Comparison of ENCODE assay signal across 2 cellular contexts in genomic region chr5:180500300-180500699, GRCh38.
TF ChIP-seq lines count a peak whose summit lies in the region.

No MANE protein-coding gene starts in this region.

TF ChIP-seq in HEK293T, 16 proteins besides CTCF, POLR2A, EP300 and RAD21:
- peak; percentile 55; the same call in 1 of the 2 replicates for TF ChIP-seq ZNF384 (IDR thresholded peaks at IDR 0.05)

TF ChIP-seq in HepG2, 621 proteins besides CTCF, POLR2A, EP300 and RAD21:
- TF ChIP-seq ZBTB33 (CRISPR knock-in tag; IDR thresholded peaks at IDR 0.05) (peak; percentile 60; the same call in 1 of the 2 replicates), ZNF121 (CRISPR knock-in tag; IDR thresholded peaks at IDR 0.05) (peak; percentile 54)
